10 cellular contexts compared by ENCODE assay signal in genomic region chr15:92665100-92665555, GRCh38. TPM values are rescaled to one million over a fixed set of nuclear protein-coding genes. Genes with fewer than 3 reads are reported as not detected.
A peak's percentile ranks its signal among the peaks of the same experiment; 100 is the strongest.
DNase-seq lines count a peak whose midpoint lies in the region; ATAC-seq and TF ChIP-seq lines count a peak whose summit lies in the region.
"Had no signal": no experiment of that assay in that cellular context is flagged by ENCODE, and none has a peak within 500 bp of the region (broad histone marks: within the 10 kb centered on the region; RNA-seq: fewer than 3 reads in every experiment).

No MANE protein-coding gene starts in this region.

- H3K36me3 ChIP-seq in heart right ventricle = no peaks in the 10 kb centered on the region
- no peaks in the 10 kb centered on the region for H3K36me3 ChIP-seq in sigmoid colon

- DNase-seq in heart right ventricle (no peak), sigmoid colon (peak; percentile 85), NCI-H1417 treated with DMSO at 0.1 percent for 48 hours (lab: John Stamatoyannopoulos, UW) (no peak), mucosa of gallbladder (ENCODE audit: low spot score) (no peak), COLO668 (lab: John Stamatoyannopoulos, UW; ENCODE audit: unreplicated experiment) (no peak)
- DNase-seq in activated T-cell treated with anti-CD3 and anti-CD28 coated beads, Interleukin-2, amount 50 U/mL, for 72 hours = no peak
- DNase-seq: activated CD8-positive, alpha-beta T cell treated with anti-CD3 and anti-CD28 coated beads, Interleukin-2, amount 10 ng/mL, durations not matched to agents 7 days and 5 days; stimulated activated CD4-positive, alpha-beta T cell treated with anti-CD3 and anti-CD28 coated beads, Interleukin-12 subunit alpha, Interleukin-12 subunit beta, amount 100 ng/mL, for 4 hours had no signal

- TF ChIP-seq POLR2A in sigmoid colon (IDR thresholded peaks at IDR 0.05) = no peak

- no peaks in the 10 kb centered on the region for H3K9me3 Mint-ChIP-seq in activated T-helper 17 cell treated with anti-CD3 and anti-CD28 coated beads, Interleukin-2, amount 50 U/mL, for 72 hours
- no peaks in the 10 kb centered on the region for H3K9me3 Mint-ChIP-seq in activated T-cell treated with anti-CD3 and anti-CD28 coated beads, Interleukin-2, amount 50 U/mL, for 72 hours

- no peaks in the 10 kb centered on the region for H3K9me3 ChIP-seq in heart right ventricle
- no peaks in the 10 kb centered on the region for H3K9me3 ChIP-seq in sigmoid colon

- H3K4me3 ChIP-seq in heart right ventricle = peak overlapping the region in 6 of 10 donors; percentile 7 to 28 (median 21)
- peak overlapping the region in 1 of 4 donors; percentile 18 for H3K4me3 ChIP-seq in sigmoid colon

- H3K27me3 Mint-ChIP-seq in activated T-helper 17 cell treated with anti-CD3 and anti-CD28 coated beads, Interleukin-2, amount 50 U/mL, for 72 hours = peaks cover 12% of the 10 kb centered on the region
- peaks cover 35% of the 10 kb centered on the region for H3K27me3 Mint-ChIP-seq in activated T-cell treated with anti-CD3 and anti-CD28 coated beads, Interleukin-2, amount 50 U/mL, for 72 hours (ENCODE audit: low read depth)

- intact Hi-C loops in heart right ventricle (cut with DNase I) = loop anchor here in 3 of 10 donors (5.0 to 10.0 kb wide), 2 partner anchors 43 to 50 kb away; no protein-coding TSS in a partner anchor
- intact Hi-C loops in sigmoid colon (cut with DNase I) = loop anchor here (10.0 kb wide), 1 partner anchor 50 kb away; no protein-coding TSS in a partner anchor

- H3K36me3 Mint-ChIP-seq in activated T-helper 17 cell treated with anti-CD3 and anti-CD28 coated beads, Interleukin-2, amount 50 U/mL, for 72 hours (ENCODE audit: low read depth) = no peaks in the 10 kb centered on the region
- peaks cover 0 to 2% of the 10 kb centered on the region in 2 donors for H3K36me3 Mint-ChIP-seq in activated T-cell treated with anti-CD3 and anti-CD28 coated beads, Interleukin-2, amount 50 U/mL, for 72 hours (ENCODE audit: insufficient read depth in 2 of 2)

- 7 to 9% methylated on average over 10 of the region's 10 CpGs for WGBS in heart right ventricle, 2 donors
- WGBS in sigmoid colon, 2 donors = 42 to 55% methylated on average over 10 of the region's 10 CpGs

- H3K27ac Mint-ChIP-seq in activated T-helper 17 cell treated with anti-CD3 and anti-CD28 coated beads, Interleukin-2, amount 50 U/mL, for 72 hours = peak overlapping the region; percentile 53
- no peak overlapping the region for H3K27ac Mint-ChIP-seq in activated T-cell treated with anti-CD3 and anti-CD28 coated beads, Interleukin-2, amount 50 U/mL, for 72 hours
- H3K27ac Mint-ChIP-seq: activated CD8-positive, alpha-beta T cell treated with anti-CD3 and anti-CD28 coated beads, Interleukin-2, amount 10 ng/mL, durations not matched to agents 7 days and 5 days had no signal

- H3K27ac ChIP-seq in heart right ventricle = peak overlapping the region in 6 of 10 donors; percentile 23 to 65 (median 49)
- H3K27ac ChIP-seq in sigmoid colon = peak overlapping the region; percentile 62 to 76 (median 70)

- peak; percentile 29 to 96 (median 71) for TF ChIP-seq EP300 in sigmoid colon (IDR thresholded peaks at IDR 0.05)

- H3K27me3 ChIP-seq in heart right ventricle = no peaks in the 10 kb centered on the region
- no peaks in the 10 kb centered on the region for H3K27me3 ChIP-seq in sigmoid colon

- H3K4me1 ChIP-seq in heart right ventricle = peaks cover 8 to 46% (median 36%) of the 10 kb centered on the region in 9 donors
- peaks cover 0 to 41% (median 36%) of the 10 kb centered on the region in 4 donors for H3K4me1 ChIP-seq in sigmoid colon

- TF ChIP-seq CTCF in heart right ventricle (IDR thresholded peaks at IDR 0.05) (no peak), sigmoid colon (IDR thresholded peaks at IDR 0.05) (no peak)

- H3K4me3 Mint-ChIP-seq in activated T-helper 17 cell treated with anti-CD3 and anti-CD28 coated beads, Interleukin-2, amount 50 U/mL, for 72 hours = peak overlapping the region; percentile 19
- H3K4me3 Mint-ChIP-seq in activated T-cell treated with anti-CD3 and anti-CD28 coated beads, Interleukin-2, amount 50 U/mL, for 72 hours = no peak overlapping the region
- H3K4me3 Mint-ChIP-seq: activated CD8-positive, alpha-beta T cell treated with anti-CD3 and anti-CD28 coated beads, Interleukin-2, amount 10 ng/mL, durations not matched to agents 7 days and 5 days had no signal

- peaks cover 11% of the 10 kb centered on the region for H3K4me1 Mint-ChIP-seq in activated T-helper 17 cell treated with anti-CD3 and anti-CD28 coated beads, Interleukin-2, amount 50 U/mL, for 72 hours
- peaks cover 32% of the 10 kb centered on the region for H3K4me1 Mint-ChIP-seq in activated T-cell treated with anti-CD3 and anti-CD28 coated beads, Interleukin-2, amount 50 U/mL, for 72 hours (ENCODE audit: low read depth)

- ATAC-seq in GM19351 (IDR thresholded peaks at IDR 0.05; ENCODE audit: unreplicated experiment) = peak; percentile 26
- ATAC-seq in activated T-helper 17 cell treated with anti-CD3 and anti-CD28 coated beads, Interleukin-2, amount 50 U/mL, for 72 hours (replicated peaks) = no peak
- ATAC-seq in heart right ventricle = peak in 7 of 8 donors; percentile 58 to 81 (median 63)
- no peak for ATAC-seq in activated T-cell treated with anti-CD3 and anti-CD28 coated beads, Interleukin-2, amount 50 U/mL, for 72 hours (replicated peaks in 1 of 2)
- ATAC-seq: activated CD8-positive, alpha-beta T cell treated with anti-CD3 and anti-CD28 coated beads, Interleukin-2, amount 10 ng/mL, durations not matched to agents 7 days and 5 days had no signal

RNA-seq across cellular contexts. Expression of gene FAM174B, which starts 9.6 kb away (rescaled TPM):
- total RNA-seq in activated T-helper 17 cell treated with anti-CD3 and anti-CD28 coated beads, Interleukin-2, amount 50 U/mL, for 72 hours = 1 to 10 TPM; 5.7 to 7.0 TPM
- 10 to 100 TPM in 7 of 10 donors, 1 to 10 TPM in 3; 7.7 to 16.9 (median 10.9) TPM for total RNA-seq in heart right ventricle
- 10 to 100 TPM in 1 of 2 donors, 1 to 10 TPM in 1; 6.1 to 10.9 TPM for polyA plus RNA-seq in heart right ventricle
- 10 to 100 TPM in 1 of 4 donors, 1 to 10 TPM in 3; 5.3 to 38.9 (median 6.1) TPM for total RNA-seq in sigmoid colon
- 10 to 100 TPM in 1 of 3 donors, 1 to 10 TPM in 2; 8.1 to 19.8 (median 9.5) TPM for polyA plus RNA-seq in sigmoid colon
- 1 to 10 TPM; 5.0 to 9.9 TPM for total RNA-seq in activated T-cell treated with anti-CD3 and anti-CD28 coated beads, Interleukin-2, amount 50 U/mL, for 72 hours
- 34.4 TPM for total RNA-seq in mucosa of gallbladder

Comparison
In these comparisons a context has a peak if more than half of its experiments do, and no peak if none do; other contexts are left out.
1. ATAC-seq: peak in GM19351 (single experiment) and heart right ventricle (7 of 8); none in activated T-helper 17 cell treated with anti-CD3 and anti-CD28 coated beads, Interleukin-2, amount 50 U/mL, for 72 hours (single experiment) and activated T-cell treated with anti-CD3 and anti-CD28 coated beads, Interleukin-2, amount 50 U/mL, for 72 hours (0 of 2).